In genomic region chr2:96762529-96763253, GRCh38 we compare ENCODE assay signal across 9 cellular contexts. TPM values are rescaled to one million over a fixed set of nuclear protein-coding genes. Genes with fewer than 3 reads are reported as not detected.
DNase-seq lines count a peak whose midpoint lies in the region; ATAC-seq, FAIRE-seq and TF ChIP-seq lines count a peak whose summit lies in the region.
"Had no signal": no experiment of that assay in that cellular context is flagged by ENCODE, and none has a peak within 500 bp of the region (broad histone marks: within the 10 kb centered on the region; RNA-seq: fewer than 3 reads in every experiment).

No MANE protein-coding gene starts in this region.

- H3K9me2 ChIP-seq in HCT116 (ENCODE audit: insufficient read depth), result no peaks in the 10 kb centered on the region

- no peaks in the 10 kb centered on the region for H3K36me3 Mint-ChIP-seq in CD4-positive, alpha-beta T cell (ENCODE audit: low read depth)
- peaks cover 12% of the 10 kb centered on the region for H3K36me3 Mint-ChIP-seq in activated T-helper 1 cell treated with anti-CD3 and anti-CD28 coated beads, Interleukin-12 subunit alpha, Interleukin-12 subunit beta, Interleukin-2, Interleukin-4 antibody, amounts not matched to agents 30 ng/mL and 10 ng/mL and 1 ng/mL, durations not matched to agents 14 hours and 24 hours and 36 hours (ENCODE audit: low read depth)

- peak overlapping the region; percentile 46 for H3K4me2 ChIP-seq in HCT116 (ENCODE audit: low read length)

- no peaks in the 10 kb centered on the region for H3K9me3 ChIP-seq in CD4-positive, alpha-beta T cell (ENCODE audit: control insufficient read depth, low read length)
- H3K9me3 ChIP-seq in HCT116 (ENCODE audit: control insufficient read depth in 1 of 2, insufficient read depth in 1 of 2, low read depth in 1 of 2, low read length in 2 of 2), result no peaks in the 10 kb centered on the region
- no peaks in the 10 kb centered on the region for H3K9me3 ChIP-seq in kidney (ENCODE audit: control insufficient read depth in 1 of 2, low read length in 2 of 2)
- H3K9me3 ChIP-seq in thyroid gland, result no peaks in the 10 kb centered on the region
- H3K9me3 ChIP-seq: neutrophil had no signal

- peak overlapping the region; percentile 85 for H3K4me3 Mint-ChIP-seq in CD4-positive, alpha-beta T cell
- peak overlapping the region; percentile 92 for H3K4me3 Mint-ChIP-seq in activated T-helper 1 cell treated with anti-CD3 and anti-CD28 coated beads, Interleukin-12 subunit alpha, Interleukin-12 subunit beta, Interleukin-2, Interleukin-4 antibody, amounts not matched to agents 30 ng/mL and 10 ng/mL and 1 ng/mL, durations not matched to agents 14 hours and 24 hours and 36 hours

- H3K4me1 Mint-ChIP-seq in CD4-positive, alpha-beta T cell (ENCODE audit: low read depth), result peaks cover 65% of the 10 kb centered on the region
- peaks cover 67% of the 10 kb centered on the region for H3K4me1 Mint-ChIP-seq in activated T-helper 1 cell treated with anti-CD3 and anti-CD28 coated beads, Interleukin-12 subunit alpha, Interleukin-12 subunit beta, Interleukin-2, Interleukin-4 antibody, amounts not matched to agents 30 ng/mL and 10 ng/mL and 1 ng/mL, durations not matched to agents 14 hours and 24 hours and 36 hours (ENCODE audit: low read depth)

- H3K4me3 ChIP-seq in HCT116 (replicated peaks in 1 of 2; ENCODE audit: low read depth in 1 of 2, low read length in 2 of 2) (no peak overlapping the region), kidney (ENCODE audit: low read length in 2 of 2) (peak overlapping the region; percentile 80 to 95), thyroid gland (replicated peaks in 1 of 3) (peak overlapping the region in 1 of 3 donors; percentile 6)

- CTCF ChIA-PET in CD4-positive, alpha-beta T cell (lab: Charles Lee), result interaction anchor here (0.6 to 2.1 kb wide), 11 partner anchors 9 to 231 kb away, joined by 3 to 8 read pairs (median 4); partner anchors contain the start of genes ANKRD39, KANSL3 and LMAN2L
- CTCF ChIA-PET in HCT116 (lab: Charles Lee), result interaction anchor here (1.0 to 1.4 kb wide), 3 partner anchors 12 to 25 kb away, joined by 3 to 5 read pairs (median 3); no protein-coding TSS in a partner anchor

- H3K36me3 ChIP-seq in HCT116 (ENCODE audit: control insufficient read depth in 1 of 2, insufficient read depth in 2 of 2, low read length in 2 of 2) (no peaks in the 10 kb centered on the region), kidney (ENCODE audit: control insufficient read depth in 1 of 2, insufficient read depth in 2 of 2, low read length in 2 of 2) (no peaks in the 10 kb centered on the region), thyroid gland (no peaks in the 10 kb centered on the region)
- H3K36me3 ChIP-seq: neutrophil had no signal

- POLR2A ChIA-PET in CD4-positive, alpha-beta T cell (lab: Charles Lee), result interaction anchor here (0.7 to 3.9 kb wide), 13 partner anchors 11 to 427 kb away, joined by 3 to 33 read pairs (median 4); partner anchors contain the start of genes ARID5A, CNNM3 and NCAPH
- POLR2A ChIA-PET in HCT116 (lab: Charles Lee), result interaction anchor here (1.1 kb wide), 1 partner anchor 11 kb away, joined by 6 read pairs; no protein-coding TSS in a partner anchor

- WGBS in thyroid gland, 2 donors, result 16 to 21% methylated on average over 12 to 14 of the region's 14 CpGs

- ATAC-seq in CD4-positive, alpha-beta T cell (ENCODE audit: poor library complexity), result no peak
- no peak for ATAC-seq in HCT116
- no peak for ATAC-seq in HG02852 (IDR thresholded peaks at IDR 0.05; ENCODE audit: unreplicated experiment)
- ATAC-seq in HG03135 (IDR thresholded peaks at IDR 0.05; ENCODE audit: unreplicated experiment), result no peak

- H3K27ac ChIP-seq in CD4-positive, alpha-beta T cell (ENCODE audit: low read depth, low read length), result no peak overlapping the region
- H3K27ac ChIP-seq in HCT116 (ENCODE audit: low read depth, low read length) (no peak overlapping the region), kidney (ENCODE audit: low read depth in 2 of 2, low read length in 2 of 2) (no peak overlapping the region), thyroid gland (peak overlapping the region; percentile 22 to 64 (median 61))
- H3K27ac ChIP-seq: neutrophil had no signal

- TF ChIP-seq RAD21 in HCT116 (IDR thresholded peaks at IDR 0.05; ENCODE audit: low read depth), result no peak

- H3K27ac Mint-ChIP-seq in CD4-positive, alpha-beta T cell, result peak overlapping the region; percentile 18
- H3K27ac Mint-ChIP-seq in activated T-helper 1 cell treated with anti-CD3 and anti-CD28 coated beads, Interleukin-12 subunit alpha, Interleukin-12 subunit beta, Interleukin-2, Interleukin-4 antibody, amounts not matched to agents 30 ng/mL and 10 ng/mL and 1 ng/mL, durations not matched to agents 14 hours and 24 hours and 36 hours, result peak overlapping the region; percentile 52

- H3K9ac ChIP-seq in HCT116 (ENCODE audit: low read length), result no peak overlapping the region
- H3K9ac ChIP-seq in kidney (ENCODE audit: low read length in 2 of 2), result peak overlapping the region in 1 of 2 donors; percentile 29

- TF ChIP-seq CTCF in CD4-positive, alpha-beta T cell (IDR thresholded peaks at IDR 0.05), result no peak
- no peak for TF ChIP-seq CTCF in HCT116 (IDR thresholded peaks at IDR 0.05 in 2 of 3, conservative IDR thresholded peaks at IDR 0.05 in 1 of 3; ENCODE audit: borderline replicate concordance in 1 of 3, insufficient read depth in 1 of 3, low read depth in 2 of 3, low read length in 2 of 3)
- no peak for TF ChIP-seq CTCF in kidney (IDR thresholded peaks at IDR 0.05; ENCODE audit: borderline replicate concordance, extremely low read depth, insufficient read depth)
- TF ChIP-seq CTCF in thyroid gland (IDR thresholded peaks at IDR 0.05), result no peak

- H3K9me3 Mint-ChIP-seq in CD4-positive, alpha-beta T cell, result no peaks in the 10 kb centered on the region
- H3K9me3 Mint-ChIP-seq in activated T-helper 1 cell treated with anti-CD3 and anti-CD28 coated beads, Interleukin-12 subunit alpha, Interleukin-12 subunit beta, Interleukin-2, Interleukin-4 antibody, amounts not matched to agents 30 ng/mL and 10 ng/mL and 1 ng/mL, durations not matched to agents 14 hours and 24 hours and 36 hours, result no peaks in the 10 kb centered on the region

- TF ChIP-seq POLR2A in HCT116 (IDR thresholded peaks at IDR 0.05; ENCODE audit: borderline replicate concordance, extremely low read depth, insufficient read depth, insufficient read length), result no peak
- no peak for TF ChIP-seq POLR2A in thyroid gland (IDR thresholded peaks at IDR 0.05)

- no peaks in the 10 kb centered on the region for H3K27me3 ChIP-seq in CD4-positive, alpha-beta T cell (ENCODE audit: control insufficient read depth, insufficient read depth, low read length)
- H3K27me3 ChIP-seq in HCT116 (ENCODE audit: insufficient read depth, low read length) (no peaks in the 10 kb centered on the region), thyroid gland (no peaks in the 10 kb centered on the region)

- no peaks in the 10 kb centered on the region for H3K27me3 Mint-ChIP-seq in CD4-positive, alpha-beta T cell
- H3K27me3 Mint-ChIP-seq in activated T-helper 1 cell treated with anti-CD3 and anti-CD28 coated beads, Interleukin-12 subunit alpha, Interleukin-12 subunit beta, Interleukin-2, Interleukin-4 antibody, amounts not matched to agents 30 ng/mL and 10 ng/mL and 1 ng/mL, durations not matched to agents 14 hours and 24 hours and 36 hours (ENCODE audit: insufficient read depth), result no peaks in the 10 kb centered on the region

- H3K4me1 ChIP-seq in HCT116 (ENCODE audit: control insufficient read depth in 1 of 2, insufficient read depth in 2 of 2, low read length in 2 of 2), result peaks cover 14 to 50% of the 10 kb centered on the region in 2 experiments
- H3K4me1 ChIP-seq in kidney (ENCODE audit: control insufficient read depth in 1 of 2, insufficient read depth in 1 of 2, low read depth in 1 of 2, low read length in 2 of 2), result peaks cover 14 to 34% of the 10 kb centered on the region in 2 donors
- peaks cover 44 to 59% of the 10 kb centered on the region in 2 donors for H3K4me1 ChIP-seq in thyroid gland

- intact Hi-C loops in CD4-positive, alpha-beta T cell (cut with DNase I, micrococcal nuclease), result loop anchor here (5.0 to 10.0 kb wide), 4 partner anchors 55 to 902 kb away; partner anchors contain the start of genes ACTR1B (in 1 of the 2), C2orf92 (in 1 of the 2), CNNM3 (in 1 of the 2) and KANSL3 (in 1 of the 2)
- intact Hi-C loops in HCT116 (cut with micrococcal nuclease), result loop anchor here (10.0 kb wide), 2 partner anchors 128 to 208 kb away; partner anchors contain the start of gene KANSL3
- intact Hi-C loops in activated T-helper 1 cell treated with anti-CD3 and anti-CD28 coated beads, Interleukin-12 subunit alpha, Interleukin-12 subunit beta, Interleukin-2, Interleukin-4 antibody, amounts not matched to agents 30 ng/mL and 10 ng/mL and 1 ng/mL, durations not matched to agents 14 hours and 24 hours and 36 hours (cut with micrococcal nuclease), result loop anchor here (5.0 kb wide), 4 partner anchors 95 to 210 kb away; partner anchors contain the start of gene ANKRD39
- intact Hi-C loops in kidney (cut with DNase I), result no loop called here
- intact Hi-C loops in thyroid gland (cut with DNase I), result loop anchor here (5.0 kb wide), 1 partner anchor 125 kb away; the partner anchor contains the start of gene KANSL3

- RAD21 ChIA-PET in HCT116 (lab: Charles Lee; ENCODE audit: low non-redundant PET in 1 of 2, low total read pairs in 2 of 2, uncharacterized antibody in 2 of 2, unreplicated experiment in 2 of 2), result no interaction called here

- no peak for FAIRE-seq in kidney (lab: Jason Lieb, UNC)

- no peak for DNase-seq in CD4-positive, alpha-beta T cell
- DNase-seq in HCT116 (ENCODE audit: low read depth, low spot score), result no peak
- DNase-seq in activated T-helper 1 cell treated with anti-CD3 and anti-CD28 coated beads, Interleukin-12 subunit alpha, Interleukin-12 subunit beta, Interleukin-2, Interleukin-4 antibody, amounts not matched to agents 30 ng/mL and 10 ng/mL and 1 ng/mL, durations not matched to agents 14 hours and 24 hours and 36 hours (ENCODE audit: low spot score), result no peak
- DNase-seq in kidney, result no peak
- DNase-seq in thyroid gland, result peak; percentile 44 to 45
- no peak for DNase-seq in cerebellum (ENCODE audit: low spot score)

- no peaks in the 10 kb centered on the region for H4K20me1 ChIP-seq in HCT116 (ENCODE audit: insufficient read depth)

- BruUV-seq in HCT116 (replicated peaks; lab: Mats Ljungman, UMichigan), result no TSS peak

- H2AFZ ChIP-seq in HCT116 (ENCODE audit: low read depth, low read length, poor library complexity, severe bottlenecking), result no peak overlapping the region

- H3K79me2 ChIP-seq in HCT116 (ENCODE audit: insufficient read depth, low read length), result peaks cover 30% of the 10 kb centered on the region

RNA-seq across cellular contexts. Expression of gene CNNM4, which starts 2.0 kb away (rescaled TPM):
- total RNA-seq in CD4-positive, alpha-beta T cell, result 1 to 10 TPM; 7.0 to 7.1 TPM
- 7.9 TPM for total RNA-seq in HCT116 (2021; ENCODE audit: unreplicated experiment)
- 8.6 and 10.2 TPM in 2 replicates for polyA plus RNA-seq in HCT116 (2012)
- total RNA-seq in activated T-helper 1 cell treated with anti-CD3 and anti-CD28 coated beads, Interleukin-12 subunit alpha, Interleukin-12 subunit beta, Interleukin-2, Interleukin-4 antibody, amounts not matched to agents 30 ng/mL and 10 ng/mL and 1 ng/mL, durations not matched to agents 14 hours and 24 hours and 36 hours, result 9.9 and 11.1 TPM in 2 replicates
- total RNA-seq in kidney, result 14.5 TPM
- 3.7 TPM for polyA plus RNA-seq in kidney (ENCODE audit: insufficient read depth, low read depth, low replicate concordance)
- 1 to 10 TPM; 6.6 to 9.5 (median 7.7) TPM for total RNA-seq in thyroid gland
- total RNA-seq in cerebellum, result 8.1 TPM

RNA-seq across cellular contexts. Expression of gene LMAN2L, which starts 22.8 kb away (rescaled TPM):
- total RNA-seq in CD4-positive, alpha-beta T cell, result 1 to 10 TPM; 1.1 to 1.8 TPM
- total RNA-seq in HCT116 (2021; ENCODE audit: unreplicated experiment) (15.2 TPM), kidney (23.0 TPM), thyroid gland (10 to 100 TPM; 22.8 to 32.9 (median 29.2) TPM), cerebellum (19.7 TPM)
- 12.1 and 14.6 TPM in 2 replicates for polyA plus RNA-seq in HCT116 (2012)
- 5.6 and 6.0 TPM in 2 replicates for total RNA-seq in activated T-helper 1 cell treated with anti-CD3 and anti-CD28 coated beads, Interleukin-12 subunit alpha, Interleukin-12 subunit beta, Interleukin-2, Interleukin-4 antibody, amounts not matched to agents 30 ng/mL and 10 ng/mL and 1 ng/mL, durations not matched to agents 14 hours and 24 hours and 36 hours
- 25.3 TPM for polyA plus RNA-seq in kidney (ENCODE audit: insufficient read depth, low read depth, low replicate concordance)

RNA-seq across cellular contexts. Expression of gene CNNM3, which starts 53.4 kb away (rescaled TPM):
- 10 to 100 TPM; 48.7 to 53.5 TPM for total RNA-seq in CD4-positive, alpha-beta T cell
- total RNA-seq in HCT116 (2021; ENCODE audit: unreplicated experiment) (31.1 TPM), kidney (26.1 TPM), thyroid gland (10 to 100 TPM; 18.2 to 22.8 (median 20.4) TPM), cerebellum (16.1 TPM)
- 14.5 and 19.4 TPM in 2 replicates for polyA plus RNA-seq in HCT116 (2012)
- 26.1 and 31.4 TPM in 2 replicates for total RNA-seq in activated T-helper 1 cell treated with anti-CD3 and anti-CD28 coated beads, Interleukin-12 subunit alpha, Interleukin-12 subunit beta, Interleukin-2, Interleukin-4 antibody, amounts not matched to agents 30 ng/mL and 10 ng/mL and 1 ng/mL, durations not matched to agents 14 hours and 24 hours and 36 hours
- polyA plus RNA-seq in kidney (ENCODE audit: insufficient read depth, low read depth, low replicate concordance), result 6.9 TPM

Comparison
In these comparisons a context has a peak if more than half of its experiments do, and no peak if none do; other contexts are left out.
1. DNase-seq: peak in thyroid gland (2 of 2); none in CD4-positive, alpha-beta T cell (0 of 10), HCT116 (single experiment), activated T-helper 1 cell treated with anti-CD3 and anti-CD28 coated beads, Interleukin-12 subunit alpha, Interleukin-12 subunit beta, Interleukin-2, Interleukin-4 antibody, amounts not matched to agents 30 ng/mL and 10 ng/mL and 1 ng/mL, durations not matched to agents 14 hours and 24 hours and 36 hours (single experiment), kidney (single experiment) and cerebellum (single experiment).
2. H3K27ac ChIP-seq: peak in thyroid gland (3 of 3); none in CD4-positive, alpha-beta T cell (single experiment), HCT116 (single experiment) and kidney (0 of 2).
3. H3K4me3 ChIP-seq: peak in kidney (2 of 2); none in HCT116 (0 of 2).